In the genomic region with DNA sequence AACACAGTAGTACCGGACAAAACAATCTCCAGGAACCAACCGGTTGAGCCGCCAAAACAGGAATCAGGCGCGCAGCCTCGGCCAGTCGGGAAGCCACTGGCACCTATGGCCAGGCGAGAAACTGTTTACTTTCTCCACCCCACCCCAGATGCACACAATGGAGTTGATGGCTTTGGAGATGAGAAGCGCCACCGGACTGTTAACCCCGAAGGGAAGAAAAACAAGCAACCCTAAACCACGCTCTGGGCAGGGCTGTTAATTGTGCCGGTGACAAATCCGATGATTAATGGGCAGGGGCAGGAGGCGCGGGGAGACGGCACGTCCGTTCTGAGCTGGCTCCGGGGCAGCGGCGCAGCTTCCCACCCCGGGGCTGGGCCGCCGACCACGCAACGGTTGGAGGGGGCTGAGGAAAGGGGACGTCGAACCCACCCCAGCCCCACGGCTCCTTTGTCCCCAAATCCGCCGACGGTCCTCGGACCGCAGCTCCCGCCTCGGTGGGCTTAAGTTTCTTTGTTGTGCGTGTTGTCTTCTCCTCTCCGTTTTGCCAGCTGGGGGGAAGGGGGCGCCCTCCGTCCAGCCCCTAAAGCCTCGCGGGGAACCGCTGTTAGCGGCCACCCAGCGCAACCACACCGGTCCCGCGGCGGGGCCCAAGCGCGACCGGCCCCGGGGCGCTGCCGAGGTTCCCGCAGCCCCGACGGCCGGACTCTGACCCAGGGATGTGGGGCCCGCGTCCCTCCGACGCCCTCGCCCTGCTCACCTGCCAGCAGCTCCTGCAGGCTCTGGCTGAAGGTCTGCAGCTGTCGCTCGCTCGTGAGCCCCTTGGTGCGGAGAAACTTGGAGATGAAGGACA, we compare ENCODE assay signal across 8 cellular contexts. TPM values are rescaled to one million over a fixed set of nuclear protein-coding genes. Genes with fewer than 3 reads are reported as not detected.
A peak's percentile ranks its signal among the peaks of the same experiment; 100 is the strongest.
DNase-seq lines count a peak whose midpoint lies in the region; ATAC-seq and TF ChIP-seq lines count a peak whose summit lies in the region.

No MANE protein-coding gene starts in this region.

- peak overlapping the region; percentile 92 for H3K27ac ChIP-seq in mammary epithelial cell (ENCODE audit: insufficient read depth, low read depth, low read length)

- H4K20me1 ChIP-seq in mammary epithelial cell (ENCODE audit: insufficient read depth, low read length) = no peaks in the 10 kb centered on the region

- peak overlapping the region; percentile 96 for H3K9ac ChIP-seq in mammary epithelial cell (ENCODE audit: insufficient read depth, low read length)

- peak overlapping the region; percentile 7 for H2AFZ ChIP-seq in mammary epithelial cell (ENCODE audit: low read depth, low read length)

- H3K4me3 ChIP-seq in AG04449 (ENCODE audit: low read depth, low read length) = peak overlapping the region; percentile 95
- peak overlapping the region; percentile 98 for H3K4me3 ChIP-seq in WI38 (ENCODE audit: low read depth, low read length)
- H3K4me3 ChIP-seq in mammary epithelial cell (replicated peaks in 1 of 3; ENCODE audit: insufficient read depth in 1 of 3, low read depth in 2 of 3, low read length in 3 of 3) = peak overlapping the region; percentile 83 to 100 (median 88)

- no peaks in the 10 kb centered on the region for H3K9me3 ChIP-seq in mammary epithelial cell (replicated peaks; ENCODE audit: insufficient read depth, low read length)

- peak; percentile 1 for ATAC-seq in GM19035 (IDR thresholded peaks at IDR 0.05; ENCODE audit: unreplicated experiment)
- no peak for ATAC-seq in HG03378 (IDR thresholded peaks at IDR 0.05; ENCODE audit: unreplicated experiment)

- intact Hi-C loops in mammary epithelial cell (cut with micrococcal nuclease) = loop anchor here (1.0 to 10.0 kb wide), 11 partner anchors 66 to 763 kb away; no protein-coding TSS in a partner anchor

- peaks cover 57% of the 10 kb centered on the region for H3K79me2 ChIP-seq in mammary epithelial cell (ENCODE audit: insufficient read depth, low read length)

- TF ChIP-seq CTCF in AG04449 (IDR thresholded peaks at IDR 0.05; ENCODE audit: insufficient read depth, low read length, missing control alignments) = peak; percentile 11
- no peak for TF ChIP-seq CTCF in WI38 (IDR thresholded peaks at IDR 0.05; ENCODE audit: low read depth, low read length)
- peak in 1 of 2 donors; percentile 8 for TF ChIP-seq CTCF in mammary epithelial cell (conservative IDR thresholded peaks at IDR 0.05 in 1 of 2, IDR thresholded peaks at IDR 0.05 in 1 of 2; ENCODE audit: extremely low read depth in 1 of 2, insufficient read depth in 1 of 2, low read depth in 1 of 2, low read length in 2 of 2)

- H3K27me3 ChIP-seq in mammary epithelial cell (ENCODE audit: insufficient read depth, low read length) = no peaks in the 10 kb centered on the region

- dilution Hi-C loops in mammary epithelial cell (cut with HindIII; ENCODE audit: low sequenced_read_pairs) = no loop called here

- DNase-seq in AG04449 (ENCODE audit: low read depth, low spot score) = no peak
- DNase-seq in NCI-H1105 (lab: John Stamatoyannopoulos, UW) = peak; percentile 66
- peak; percentile 67 for DNase-seq in mammary epithelial cell
- DNase-seq in kidney glomerular epithelial cell (lab: John Stamatoyannopoulos, UW) = peak; percentile 46
- peak; percentile 68 for DNase-seq in stimulated activated CD4-positive, alpha-beta T cell treated with anti-CD3 and anti-CD28 coated beads, Interleukin-15, amount 100 ng/mL, for 24 hours

- peak overlapping the region; percentile 78 for H3K4me2 ChIP-seq in mammary epithelial cell (ENCODE audit: insufficient read depth, low read depth, low read length)

- peaks cover 12% of the 10 kb centered on the region for H3K4me1 ChIP-seq in mammary epithelial cell (ENCODE audit: insufficient read depth, low read length)

- in situ Hi-C loops in mammary epithelial cell (cut with MboI; ENCODE audit: low sequenced_read_pairs in 2 of 2) = loop anchor here in 1 of 2 donors (10.0 to 25.0 kb wide), 3 partner anchors 358 to 758 kb away; no protein-coding TSS in a partner anchor

- BruUV-seq in mammary epithelial cell (replicated peaks; lab: Mats Ljungman, UMichigan) = TSS peak; percentile 26

- CTCF ChIA-PET in AG04449 (lab: Yijun Ruan, JAX) (interaction anchor here (0.8 to 4.7 kb wide), 15 partner anchors 10 to 763 kb away, joined by 3 to 43 read pairs (median 4); no protein-coding TSS in a partner anchor), mammary epithelial cell (lab: Charles Lee; ENCODE audit: low non-redundant PET) (interaction anchor here (0.6 kb wide), 1 partner anchor 333 kb away, joined by 10 read pairs; no protein-coding TSS in a partner anchor)

- POLR2A ChIA-PET in AG04449 (lab: Yijun Ruan, JAX) = interaction anchor here (0.6 to 3.2 kb wide), 39 partner anchors 8 to 1275 kb away, joined by 3 to 43 read pairs (median 4); no protein-coding TSS in a partner anchor

- 2% methylated on average over 19 of the region's 69 CpGs for WGBS in mammary epithelial cell (ENCODE audit: low coverage, missing lambda C conversion rate)

- H3K36me3 ChIP-seq in mammary epithelial cell (ENCODE audit: insufficient read depth, low read length) = peaks cover 2% of the 10 kb centered on the region

RNA-seq across cellular contexts. Expression of a gene that starts 0.8 kb away (rescaled TPM):
- 10 to 100 TPM; 26.8 to 68.2 TPM for total RNA-seq in mammary epithelial cell
- polyA plus RNA-seq in mammary epithelial cell = 24.8 TPM
- polyA minus RNA-seq in mammary epithelial cell = 70.4 TPM
